In genomic region chr4:52204921-52205320, GRCh38 we compare ENCODE assay signal across 11 cellular contexts.
"Had no signal": no experiment of that assay in that cellular context is flagged by ENCODE, and none has a peak within 500 bp of the region (broad histone marks: within the 10 kb centered on the region; RNA-seq: fewer than 3 reads in every experiment).

No MANE protein-coding gene starts in this region.

- H3K4me2 ChIP-seq: GM23338 had no signal

- H3K4me3 ChIP-seq: GM23248, GM23338, HAP-1 had no signal

- H3K9me3 ChIP-seq: HAP-1 had no signal

- H2AFZ ChIP-seq: GM23248, GM23338 had no signal

- ATAC-seq: GM23338, HCT116 had no signal

- FAIRE-seq: H1, H54 had no signal

- H3K36me3 ChIP-seq: HAP-1 had no signal

- DNase-seq: GM23248, GOT3, H7, H9, HCEC 1CT, HFFc6 had no signal

- H3K27ac ChIP-seq: GM23248 had no signal

- H3K9ac ChIP-seq: GM23248 had no signal

- H3K4me1 ChIP-seq: HAP-1 had no signal
